ENCODE assay signal across 5 cellular contexts in the genomic region with DNA sequence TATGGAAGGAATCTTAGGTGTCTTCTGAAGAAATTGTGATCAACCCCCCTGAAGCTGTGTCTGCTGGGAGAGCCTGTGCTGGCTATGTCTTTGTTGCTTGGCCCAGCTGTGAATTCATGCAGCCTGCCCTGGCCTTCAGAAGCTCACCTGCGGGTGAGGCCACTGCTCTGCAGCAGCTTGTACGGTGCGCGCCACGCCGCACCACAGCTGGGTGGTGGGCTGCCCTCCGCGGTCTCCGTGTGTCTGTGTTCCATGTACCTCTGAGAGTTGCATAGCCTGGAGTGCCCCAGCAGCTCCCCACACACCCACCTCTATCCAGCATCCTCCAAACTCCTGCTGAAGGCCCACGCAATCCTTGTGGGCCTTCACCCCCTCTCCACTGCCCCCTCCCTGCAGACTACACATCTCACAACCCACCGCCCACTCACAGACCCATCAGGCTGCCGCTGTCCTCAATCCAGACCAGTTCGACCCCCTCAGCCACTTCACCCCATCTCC.
"Had no signal": no experiment of that assay in that cellular context is flagged by ENCODE, and none has a peak within 500 bp of the region (broad histone marks: within the 10 kb centered on the region; RNA-seq: fewer than 3 reads in every experiment).

No MANE protein-coding gene starts in this region.

- H3K27ac Mint-ChIP-seq: H9 had no signal

- H3K4me3 Mint-ChIP-seq: H9 had no signal

- H2AFZ ChIP-seq: GM23248 had no signal

- H3K9me3 Mint-ChIP-seq: H9 had no signal

- H3K27ac ChIP-seq: GM23248 had no signal

- H3K4me3 ChIP-seq: GM23248 had no signal

- DNase-seq: GM23248, GOT3, H9, HCEC 1CT, IMR-90 had no signal

- H3K9ac ChIP-seq: GM23248 had no signal
